ENCODE assay signal across 1 cellular context in the genomic region with DNA sequence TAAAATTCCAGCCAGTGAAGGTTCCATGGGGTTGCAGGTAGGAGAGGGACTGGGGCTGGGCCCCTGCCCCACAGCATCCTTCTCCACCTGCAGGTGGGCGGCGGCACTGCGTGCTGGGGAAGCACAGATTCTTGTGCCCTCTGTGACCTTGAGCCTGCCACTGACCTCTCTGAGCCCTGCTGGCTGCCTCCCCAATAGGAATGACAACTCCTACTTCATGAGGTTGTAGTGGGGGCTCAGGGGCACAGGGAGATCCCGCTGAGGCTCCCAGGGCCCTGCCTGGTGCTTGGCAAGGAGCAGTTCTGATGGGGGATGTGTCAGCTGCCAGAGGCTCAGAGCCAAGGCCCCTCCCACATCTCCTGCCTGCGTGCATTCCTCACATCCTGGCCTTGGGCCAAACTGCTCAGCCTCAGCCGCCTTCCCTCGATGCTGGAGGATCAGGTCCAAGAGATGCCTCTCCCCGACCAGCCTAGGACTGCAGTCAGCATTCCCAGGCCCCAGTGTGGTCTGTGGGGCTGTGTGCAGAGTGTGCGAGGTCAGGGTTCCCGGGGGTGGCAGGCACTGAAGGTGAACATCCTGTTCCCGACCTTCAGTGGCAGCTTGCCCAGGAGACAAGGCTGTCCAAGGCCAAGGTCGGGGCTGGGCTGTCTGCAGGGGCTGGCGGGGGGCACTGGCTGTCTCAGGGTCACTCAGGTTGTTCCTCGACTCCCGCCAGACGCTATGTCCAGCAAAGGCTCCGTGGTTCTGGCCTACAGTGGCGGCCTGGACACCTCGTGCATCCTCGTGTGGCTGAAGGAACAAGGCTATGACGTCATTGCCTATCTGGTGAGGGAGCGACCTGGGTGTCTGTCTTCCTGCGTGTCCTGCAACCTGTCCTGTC.
A peak's percentile ranks its signal among the peaks of the same experiment; 100 is the strongest.
TF ChIP-seq lines count a peak whose summit lies in the region.

No MANE protein-coding gene starts in this region.

TF ChIP-seq in HepG2, 621 proteins besides CTCF, POLR2A, EP300 and RAD21 (continued from another document and continues in another):
- TF ChIP-seq, protein P1, sequence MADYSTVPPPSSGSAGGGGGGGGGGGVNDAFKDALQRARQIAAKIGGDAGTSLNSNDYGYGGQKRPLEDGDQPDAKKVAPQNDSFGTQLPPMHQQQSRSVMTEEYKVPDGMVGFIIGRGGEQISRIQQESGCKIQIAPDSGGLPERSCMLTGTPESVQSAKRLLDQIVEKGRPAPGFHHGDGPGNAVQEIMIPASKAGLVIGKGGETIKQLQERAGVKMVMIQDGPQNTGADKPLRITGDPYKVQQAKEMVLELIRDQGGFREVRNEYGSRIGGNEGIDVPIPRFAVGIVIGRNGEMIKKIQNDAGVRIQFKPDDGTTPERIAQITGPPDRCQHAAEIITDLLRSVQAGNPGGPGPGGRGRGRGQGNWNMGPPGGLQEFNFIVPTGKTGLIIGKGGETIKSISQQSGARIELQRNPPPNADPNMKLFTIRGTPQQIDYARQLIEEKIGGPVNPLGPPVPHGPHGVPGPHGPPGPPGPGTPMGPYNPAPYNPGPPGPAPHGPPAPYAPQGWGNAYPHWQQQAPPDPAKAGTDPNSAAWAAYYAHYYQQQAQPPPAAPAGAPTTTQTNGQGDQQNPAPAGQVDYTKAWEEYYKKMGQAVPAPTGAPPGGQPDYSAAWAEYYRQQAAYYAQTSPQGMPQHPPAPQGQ (CRISPR knock-in tag; IDR thresholded peaks at IDR 0.05; ENCODE audit: borderline replicate concordance) = no peak
- TF ChIP-seq CENPX (CRISPR knock-in tag; IDR thresholded peaks at IDR 0.05) = no peak
- peak; percentile 47; the same call in 1 of the 2 replicates for TF ChIP-seq NFKB2 (CRISPR knock-in tag; IDR thresholded peaks at IDR 0.05; ENCODE audit: borderline replicate concordance)
- TF ChIP-seq, protein P2, sequence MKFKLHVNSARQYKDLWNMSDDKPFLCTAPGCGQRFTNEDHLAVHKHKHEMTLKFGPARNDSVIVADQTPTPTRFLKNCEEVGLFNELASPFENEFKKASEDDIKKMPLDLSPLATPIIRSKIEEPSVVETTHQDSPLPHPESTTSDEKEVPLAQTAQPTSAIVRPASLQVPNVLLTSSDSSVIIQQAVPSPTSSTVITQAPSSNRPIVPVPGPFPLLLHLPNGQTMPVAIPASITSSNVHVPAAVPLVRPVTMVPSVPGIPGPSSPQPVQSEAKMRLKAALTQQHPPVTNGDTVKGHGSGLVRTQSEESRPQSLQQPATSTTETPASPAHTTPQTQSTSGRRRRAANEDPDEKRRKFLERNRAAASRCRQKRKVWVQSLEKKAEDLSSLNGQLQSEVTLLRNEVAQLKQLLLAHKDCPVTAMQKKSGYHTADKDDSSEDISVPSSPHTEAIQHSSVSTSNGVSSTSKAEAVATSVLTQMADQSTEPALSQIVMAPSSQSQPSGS (CRISPR knock-in tag; IDR thresholded peaks at IDR 0.05) = no peak
- no peak for TF ChIP-seq ZNF652 (CRISPR knock-in tag; IDR thresholded peaks at IDR 0.05; ENCODE audit: borderline replicate concordance, low read depth)
- TF ChIP-seq, protein P3, sequence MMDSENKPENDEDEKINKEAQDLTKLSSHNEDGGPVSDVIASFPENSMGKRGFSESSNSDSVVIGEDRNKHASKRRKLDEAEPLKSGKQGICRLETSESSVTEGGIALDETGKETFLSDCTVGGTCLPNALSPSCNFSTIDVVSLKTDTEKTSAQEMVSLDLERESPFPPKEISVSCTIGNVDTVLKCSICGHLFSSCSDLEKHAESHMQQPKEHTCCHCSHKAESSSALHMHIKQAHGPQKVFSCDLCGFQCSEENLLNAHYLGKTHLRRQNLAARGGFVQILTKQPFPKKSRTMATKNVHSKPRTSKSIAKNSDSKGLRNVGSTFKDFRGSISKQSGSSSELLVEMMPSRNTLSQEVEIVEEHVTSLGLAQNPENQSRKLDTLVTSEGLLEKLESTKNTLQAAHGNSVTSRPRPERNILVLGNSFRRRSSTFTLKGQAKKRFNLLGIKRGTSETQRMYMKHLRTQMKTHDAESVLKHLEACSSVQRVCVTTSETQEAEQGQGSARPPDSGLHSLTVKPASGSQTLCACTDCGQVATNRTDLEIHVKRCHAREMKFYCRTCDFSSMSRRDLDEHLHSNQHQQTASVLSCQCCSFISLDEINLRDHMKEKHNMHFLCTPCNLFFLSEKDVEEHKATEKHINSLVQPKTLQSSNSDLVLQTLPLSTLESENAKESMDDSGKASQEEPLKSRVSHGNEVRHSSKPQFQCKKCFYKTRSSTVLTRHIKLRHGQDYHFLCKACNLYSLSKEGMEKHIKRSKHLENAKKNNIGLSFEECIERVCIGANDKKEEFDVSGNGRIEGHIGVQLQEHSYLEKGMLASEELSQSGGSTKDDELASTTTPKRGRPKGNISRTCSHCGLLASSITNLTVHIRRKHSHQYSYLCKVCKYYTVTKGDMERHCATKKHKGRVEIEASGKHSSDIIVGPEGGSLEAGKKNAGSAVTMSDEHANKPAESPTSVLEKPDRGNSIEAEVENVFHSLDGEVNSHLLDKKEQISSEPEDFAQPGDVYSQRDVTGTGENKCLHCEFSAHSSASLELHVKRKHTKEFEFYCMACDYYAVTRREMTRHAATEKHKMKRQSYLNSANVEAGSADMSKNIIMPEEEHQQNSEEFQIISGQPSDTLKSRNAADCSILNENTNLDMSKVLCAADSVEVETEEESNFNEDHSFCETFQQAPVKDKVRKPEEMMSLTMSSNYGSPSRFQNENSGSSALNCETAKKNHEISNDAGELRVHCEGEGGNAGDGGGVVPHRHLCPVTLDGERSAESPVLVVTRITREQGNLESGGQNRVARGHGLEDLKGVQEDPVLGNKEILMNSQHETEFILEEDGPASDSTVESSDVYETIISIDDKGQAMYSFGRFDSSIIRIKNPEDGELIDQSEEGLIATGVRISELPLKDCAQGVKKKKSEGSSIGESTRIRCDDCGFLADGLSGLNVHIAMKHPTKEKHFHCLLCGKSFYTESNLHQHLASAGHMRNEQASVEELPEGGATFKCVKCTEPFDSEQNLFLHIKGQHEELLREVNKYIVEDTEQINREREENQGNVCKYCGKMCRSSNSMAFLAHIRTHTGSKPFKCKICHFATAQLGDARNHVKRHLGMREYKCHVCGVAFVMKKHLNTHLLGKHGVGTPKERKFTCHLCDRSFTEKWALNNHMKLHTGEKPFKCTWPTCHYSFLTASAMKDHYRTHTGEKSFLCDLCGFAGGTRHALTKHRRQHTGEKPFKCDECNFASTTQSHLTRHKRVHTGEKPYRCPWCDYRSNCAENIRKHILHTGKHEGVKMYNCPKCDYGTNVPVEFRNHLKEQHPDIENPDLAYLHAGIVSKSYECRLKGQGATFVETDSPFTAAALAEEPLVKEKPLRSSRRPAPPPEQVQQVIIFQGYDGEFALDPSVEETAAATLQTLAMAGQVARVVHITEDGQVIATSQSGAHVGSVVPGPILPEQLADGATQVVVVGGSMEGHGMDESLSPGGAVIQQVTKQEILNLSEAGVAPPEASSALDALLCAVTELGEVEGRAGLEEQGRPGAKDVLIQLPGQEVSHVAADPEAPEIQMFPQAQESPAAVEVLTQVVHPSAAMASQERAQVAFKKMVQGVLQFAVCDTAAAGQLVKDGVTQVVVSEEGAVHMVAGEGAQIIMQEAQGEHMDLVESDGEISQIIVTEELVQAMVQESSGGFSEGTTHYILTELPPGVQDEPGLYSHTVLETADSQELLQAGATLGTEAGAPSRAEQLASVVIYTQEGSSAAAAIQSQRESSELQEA (CRISPR knock-in tag; IDR thresholded peaks at IDR 0.05; ENCODE audit: not compliant biosample characterization) = no peak
- TF ChIP-seq ZNF709 (CRISPR knock-in tag; IDR thresholded peaks at IDR 0.05) = no peak
- TF ChIP-seq NAIF1 (CRISPR knock-in tag; IDR thresholded peaks at IDR 0.05; ENCODE audit: borderline replicate concordance) = no peak
- TF ChIP-seq, protein P4, sequence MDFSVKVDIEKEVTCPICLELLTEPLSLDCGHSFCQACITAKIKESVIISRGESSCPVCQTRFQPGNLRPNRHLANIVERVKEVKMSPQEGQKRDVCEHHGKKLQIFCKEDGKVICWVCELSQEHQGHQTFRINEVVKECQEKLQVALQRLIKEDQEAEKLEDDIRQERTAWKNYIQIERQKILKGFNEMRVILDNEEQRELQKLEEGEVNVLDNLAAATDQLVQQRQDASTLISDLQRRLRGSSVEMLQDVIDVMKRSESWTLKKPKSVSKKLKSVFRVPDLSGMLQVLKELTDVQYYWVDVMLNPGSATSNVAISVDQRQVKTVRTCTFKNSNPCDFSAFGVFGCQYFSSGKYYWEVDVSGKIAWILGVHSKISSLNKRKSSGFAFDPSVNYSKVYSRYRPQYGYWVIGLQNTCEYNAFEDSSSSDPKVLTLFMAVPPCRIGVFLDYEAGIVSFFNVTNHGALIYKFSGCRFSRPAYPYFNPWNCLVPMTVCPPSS (IDR thresholded peaks at IDR 0.05) = no peak
- TF ChIP-seq, protein P5, sequence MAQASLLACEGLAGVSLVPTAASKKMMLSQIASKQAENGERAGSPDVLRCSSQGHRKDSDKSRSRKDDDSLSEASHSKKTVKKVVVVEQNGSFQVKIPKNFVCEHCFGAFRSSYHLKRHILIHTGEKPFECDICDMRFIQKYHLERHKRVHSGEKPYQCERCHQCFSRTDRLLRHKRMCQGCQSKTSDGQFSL (CRISPR knock-in tag; IDR thresholded peaks at IDR 0.05) = no peak
- TF ChIP-seq ZNF549 (CRISPR knock-in tag; IDR thresholded peaks at IDR 0.05) = no peak
- no peak for TF ChIP-seq U2AF2 (IDR thresholded peaks at IDR 0.05; ENCODE audit: low read depth, low read length)
- TF ChIP-seq ARHGAP35 (CRISPR knock-in tag; IDR thresholded peaks at IDR 0.05; ENCODE audit: borderline replicate concordance) = no peak
- TF ChIP-seq, protein P6, sequence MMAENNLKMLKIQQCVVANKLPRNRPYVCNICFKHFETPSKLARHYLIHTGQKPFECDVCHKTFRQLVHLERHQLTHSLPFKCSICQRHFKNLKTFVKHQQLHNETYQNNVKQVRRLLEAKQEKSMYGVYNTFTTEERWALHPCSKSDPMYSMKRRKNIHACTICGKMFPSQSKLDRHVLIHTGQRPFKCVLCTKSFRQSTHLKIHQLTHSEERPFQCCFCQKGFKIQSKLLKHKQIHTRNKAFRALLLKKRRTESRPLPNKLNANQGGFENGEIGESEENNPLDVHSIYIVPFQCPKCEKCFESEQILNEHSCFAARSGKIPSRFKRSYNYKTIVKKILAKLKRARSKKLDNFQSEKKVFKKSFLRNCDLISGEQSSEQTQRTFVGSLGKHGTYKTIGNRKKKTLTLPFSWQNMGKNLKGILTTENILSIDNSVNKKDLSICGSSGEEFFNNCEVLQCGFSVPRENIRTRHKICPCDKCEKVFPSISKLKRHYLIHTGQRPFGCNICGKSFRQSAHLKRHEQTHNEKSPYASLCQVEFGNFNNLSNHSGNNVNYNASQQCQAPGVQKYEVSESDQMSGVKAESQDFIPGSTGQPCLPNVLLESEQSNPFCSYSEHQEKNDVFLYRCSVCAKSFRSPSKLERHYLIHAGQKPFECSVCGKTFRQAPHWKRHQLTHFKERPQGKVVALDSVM (CRISPR knock-in tag; IDR thresholded peaks at IDR 0.05) = no peak
- no peak for TF ChIP-seq NFRKB (IDR thresholded peaks at IDR 0.05)
- TF ChIP-seq, protein P7, sequence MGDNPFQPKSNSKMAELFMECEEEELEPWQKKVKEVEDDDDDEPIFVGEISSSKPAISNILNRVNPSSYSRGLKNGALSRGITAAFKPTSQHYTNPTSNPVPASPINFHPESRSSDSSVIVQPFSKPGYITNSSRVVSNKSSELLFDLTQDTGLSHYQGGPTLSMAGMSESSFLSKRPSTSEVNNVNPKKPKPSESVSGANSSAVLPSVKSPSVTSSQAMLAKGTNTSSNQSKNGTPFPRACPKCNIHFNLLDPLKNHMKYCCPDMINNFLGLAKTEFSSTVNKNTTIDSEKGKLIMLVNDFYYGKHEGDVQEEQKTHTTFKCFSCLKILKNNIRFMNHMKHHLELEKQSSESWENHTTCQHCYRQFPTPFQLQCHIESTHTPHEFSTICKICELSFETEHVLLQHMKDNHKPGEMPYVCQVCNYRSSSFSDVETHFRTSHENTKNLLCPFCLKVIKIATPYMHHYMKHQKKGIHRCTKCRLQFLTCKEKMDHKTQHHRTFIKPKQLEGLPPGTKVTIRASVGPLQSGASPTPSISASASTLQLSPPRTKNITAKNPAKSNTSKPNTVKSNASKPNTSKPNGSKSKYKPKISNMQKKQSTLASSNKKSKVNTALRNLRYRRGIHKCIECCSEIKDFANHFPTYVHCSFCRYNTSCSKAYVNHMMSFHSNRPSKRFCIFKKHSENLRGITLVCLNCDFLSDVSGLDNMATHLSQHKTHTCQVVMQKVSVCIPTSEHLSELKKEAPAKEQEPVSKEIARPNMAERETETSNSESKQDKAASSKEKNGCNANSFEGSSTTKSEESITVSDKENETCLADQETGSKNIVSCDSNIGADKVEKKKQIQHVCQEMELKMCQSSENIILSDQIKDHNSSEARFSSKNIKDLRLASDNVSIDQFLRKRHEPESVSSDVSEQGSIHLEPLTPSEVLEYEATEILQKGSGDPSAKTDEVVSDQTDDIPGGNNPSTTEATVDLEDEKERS (CRISPR knock-in tag; IDR thresholded peaks at IDR 0.05) = no peak
- TF ChIP-seq, protein P8, sequence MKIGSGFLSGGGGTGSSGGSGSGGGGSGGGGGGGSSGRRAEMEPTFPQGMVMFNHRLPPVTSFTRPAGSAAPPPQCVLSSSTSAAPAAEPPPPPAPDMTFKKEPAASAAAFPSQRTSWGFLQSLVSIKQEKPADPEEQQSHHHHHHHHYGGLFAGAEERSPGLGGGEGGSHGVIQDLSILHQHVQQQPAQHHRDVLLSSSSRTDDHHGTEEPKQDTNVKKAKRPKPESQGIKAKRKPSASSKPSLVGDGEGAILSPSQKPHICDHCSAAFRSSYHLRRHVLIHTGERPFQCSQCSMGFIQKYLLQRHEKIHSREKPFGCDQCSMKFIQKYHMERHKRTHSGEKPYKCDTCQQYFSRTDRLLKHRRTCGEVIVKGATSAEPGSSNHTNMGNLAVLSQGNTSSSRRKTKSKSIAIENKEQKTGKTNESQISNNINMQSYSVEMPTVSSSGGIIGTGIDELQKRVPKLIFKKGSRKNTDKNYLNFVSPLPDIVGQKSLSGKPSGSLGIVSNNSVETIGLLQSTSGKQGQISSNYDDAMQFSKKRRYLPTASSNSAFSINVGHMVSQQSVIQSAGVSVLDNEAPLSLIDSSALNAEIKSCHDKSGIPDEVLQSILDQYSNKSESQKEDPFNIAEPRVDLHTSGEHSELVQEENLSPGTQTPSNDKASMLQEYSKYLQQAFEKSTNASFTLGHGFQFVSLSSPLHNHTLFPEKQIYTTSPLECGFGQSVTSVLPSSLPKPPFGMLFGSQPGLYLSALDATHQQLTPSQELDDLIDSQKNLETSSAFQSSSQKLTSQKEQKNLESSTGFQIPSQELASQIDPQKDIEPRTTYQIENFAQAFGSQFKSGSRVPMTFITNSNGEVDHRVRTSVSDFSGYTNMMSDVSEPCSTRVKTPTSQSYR (CRISPR knock-in tag; IDR thresholded peaks at IDR 0.05; ENCODE audit: borderline replicate concordance) = no peak
- TF ChIP-seq EEA1 (CRISPR knock-in tag; IDR thresholded peaks at IDR 0.05; ENCODE audit: borderline replicate concordance) = no peak
- TF ChIP-seq, protein P9, sequence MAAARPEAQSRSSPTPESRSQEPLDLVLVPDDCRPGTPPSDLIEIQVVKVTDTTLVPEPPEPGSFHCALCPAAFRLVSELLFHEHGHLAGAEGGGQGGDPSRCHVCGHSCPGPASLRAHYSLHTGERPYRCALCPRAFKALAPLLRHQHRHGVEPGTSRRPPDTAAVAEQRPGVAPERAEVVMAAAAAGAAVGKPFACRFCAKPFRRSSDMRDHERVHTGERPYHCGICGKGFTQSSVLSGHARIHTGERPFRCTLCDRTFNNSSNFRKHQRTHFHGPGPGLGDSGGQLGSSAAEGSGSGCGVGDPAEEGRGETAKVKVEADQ (CRISPR knock-in tag; IDR thresholded peaks at IDR 0.05; ENCODE audit: borderline replicate concordance) = 0 out of 2 replicates have a peak, but pooled peaks have one; percentile 45
- TF ChIP-seq MIER3 (CRISPR knock-in tag; IDR thresholded peaks at IDR 0.05; ENCODE audit: borderline replicate concordance) = no peak
- TF ChIP-seq, protein P10, sequence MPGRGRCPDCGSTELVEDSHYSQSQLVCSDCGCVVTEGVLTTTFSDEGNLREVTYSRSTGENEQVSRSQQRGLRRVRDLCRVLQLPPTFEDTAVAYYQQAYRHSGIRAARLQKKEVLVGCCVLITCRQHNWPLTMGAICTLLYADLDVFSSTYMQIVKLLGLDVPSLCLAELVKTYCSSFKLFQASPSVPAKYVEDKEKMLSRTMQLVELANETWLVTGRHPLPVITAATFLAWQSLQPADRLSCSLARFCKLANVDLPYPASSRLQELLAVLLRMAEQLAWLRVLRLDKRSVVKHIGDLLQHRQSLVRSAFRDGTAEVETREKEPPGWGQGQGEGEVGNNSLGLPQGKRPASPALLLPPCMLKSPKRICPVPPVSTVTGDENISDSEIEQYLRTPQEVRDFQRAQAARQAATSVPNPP (CRISPR knock-in tag; IDR thresholded peaks at IDR 0.05) = no peak
- TF ChIP-seq TARDBP (CRISPR knock-in tag; IDR thresholded peaks at IDR 0.05) = peak; percentile 42; the same call in 1 of the 2 replicates
